In the genomic region with DNA sequence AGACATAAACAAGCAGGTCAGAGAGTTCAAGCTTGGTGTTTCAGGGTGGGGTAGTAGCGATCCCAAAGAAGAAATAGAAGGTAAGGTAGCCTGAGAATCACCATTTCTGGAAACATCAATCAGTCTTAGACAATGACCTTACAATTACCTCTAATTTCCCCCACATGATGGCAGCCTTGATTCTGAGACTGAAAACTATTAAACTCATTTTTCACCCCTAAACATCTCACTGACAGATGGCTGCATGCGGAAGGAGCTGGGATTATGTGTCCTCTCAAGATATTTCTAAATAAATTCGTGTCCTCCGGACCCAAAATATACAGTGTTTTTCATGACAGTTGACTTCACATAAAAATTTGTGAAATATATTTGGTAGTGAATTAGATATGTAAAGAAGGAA, we compare ENCODE assay signal across 1 cellular context.
TF ChIP-seq lines count a peak whose summit lies in the region.

No MANE protein-coding gene starts in this region.

TF ChIP-seq in HepG2, 621 proteins besides CTCF, POLR2A, EP300 and RAD21 (continued from another document):
- TF ChIP-seq, protein P1, sequence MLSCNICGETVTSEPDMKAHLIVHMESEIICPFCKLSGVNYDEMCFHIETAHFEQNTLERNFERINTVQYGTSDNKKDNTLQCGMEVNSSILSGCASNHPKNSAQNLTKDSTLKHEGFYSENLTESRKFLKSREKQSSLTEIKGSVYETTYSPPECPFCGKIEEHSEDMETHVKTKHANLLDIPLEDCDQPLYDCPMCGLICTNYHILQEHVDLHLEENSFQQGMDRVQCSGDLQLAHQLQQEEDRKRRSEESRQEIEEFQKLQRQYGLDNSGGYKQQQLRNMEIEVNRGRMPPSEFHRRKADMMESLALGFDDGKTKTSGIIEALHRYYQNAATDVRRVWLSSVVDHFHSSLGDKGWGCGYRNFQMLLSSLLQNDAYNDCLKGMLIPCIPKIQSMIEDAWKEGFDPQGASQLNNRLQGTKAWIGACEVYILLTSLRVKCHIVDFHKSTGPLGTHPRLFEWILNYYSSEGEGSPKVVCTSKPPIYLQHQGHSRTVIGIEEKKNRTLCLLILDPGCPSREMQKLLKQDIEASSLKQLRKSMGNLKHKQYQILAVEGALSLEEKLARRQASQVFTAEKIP (CRISPR knock-in tag; IDR thresholded peaks at IDR 0.05; ENCODE audit: borderline replicate concordance) = no peak
- TF ChIP-seq TBP (CRISPR knock-in tag; IDR thresholded peaks at IDR 0.05) (no peak), FOSL1 (CRISPR knock-in tag; IDR thresholded peaks at IDR 0.05; ENCODE audit: borderline replicate concordance) (no peak), ZNF556 (CRISPR knock-in tag; IDR thresholded peaks at IDR 0.05; ENCODE audit: borderline replicate concordance) (no peak)
